In the genomic region with DNA sequence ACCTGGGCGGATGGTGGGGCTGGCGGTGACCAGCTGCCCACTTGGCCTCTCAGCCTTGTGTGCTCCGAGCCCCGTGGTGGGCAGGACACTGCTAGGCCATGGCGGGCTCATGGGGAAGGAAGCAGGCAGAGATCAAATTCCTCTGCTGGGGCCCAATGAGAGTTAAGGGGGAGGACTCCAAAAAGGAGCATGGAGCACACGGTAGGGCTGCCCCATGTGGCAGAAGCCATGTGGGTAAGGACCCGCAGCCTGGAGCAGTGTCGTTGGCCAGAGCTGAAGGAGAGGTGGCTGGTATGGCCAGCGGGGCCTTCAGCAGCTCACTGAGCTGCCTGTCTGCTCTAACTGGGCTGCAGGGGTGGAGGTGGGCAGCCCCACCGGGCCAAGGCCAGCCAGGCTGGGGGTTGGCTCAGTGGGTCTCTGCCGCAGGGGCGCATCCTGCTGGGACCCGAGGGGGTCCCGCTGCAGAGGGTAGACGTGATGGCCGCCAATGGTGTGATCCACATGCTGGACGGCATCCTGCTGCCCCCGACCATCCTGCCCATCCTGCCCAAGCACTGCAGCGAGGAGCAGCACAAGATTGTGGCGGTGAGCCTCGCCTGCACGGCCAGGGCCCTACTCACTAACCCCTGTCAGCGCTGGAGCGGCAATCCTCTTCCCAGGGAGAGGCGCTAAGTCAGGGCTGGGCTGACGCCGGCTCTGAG, we compare ENCODE assay signal across 17 cellular contexts. TPM values are rescaled to one million over a fixed set of nuclear protein-coding genes. Genes with fewer than 3 reads are reported as not detected.
"Had no signal": no experiment of that assay in that cellular context is flagged by ENCODE, and none has a peak within 500 bp of the region (broad histone marks: within the 10 kb centered on the region; RNA-seq: fewer than 3 reads in every experiment).

No MANE protein-coding gene starts in this region.

- ATAC-seq: foreskin keratinocyte; left lobe of liver; lower lobe of right lung; naive thymus-derived CD4-positive, alpha-beta T cell; stimulated activated naive B cell treated with anti-CD40 and anti-IgM and Interleukin-4, amounts not matched to agents 10 μg/mL and 1 μg/mL and 100 μg/mL, for 72 hours had no signal

- DNase-seq: activated CD4-positive, alpha-beta T cell treated with anti-CD3 and anti-CD28 coated beads for 1 hour; activated T-cell treated with anti-CD3 and anti-CD28 coated beads, Interleukin-2, amount 50 U/mL, for 1 hour; adrenal gland; central memory CD4-positive, alpha-beta T cell; effector memory CD4-positive, alpha-beta T cell; foreskin keratinocyte; lower lobe of right lung; naive thymus-derived CD4-positive, alpha-beta T cell; retina; stimulated activated CD4-positive, alpha-beta T cell treated with anti-CD3 and anti-CD28 coated beads, Interleukin-2, amount 100 ng/mL, for 48 hours; stimulated activated CD8-positive, alpha-beta memory T cell treated with anti-CD3 and anti-CD28 coated beads, Interleukin-4, amount 100 ng/mL, for 48 hours; stimulated activated naive B cell treated with anti-CD40 and anti-IgM and Interleukin-4, amounts not matched to agents 10 μg/mL and 1 μg/mL and 100 μg/mL, for 72 hours; T-helper 9 cell had no signal

- H3K4me1 ChIP-seq: adrenal gland, foreskin keratinocyte, lower lobe of right lung had no signal

- H3K4me3 ChIP-seq: adrenal gland, lower lobe of right lung had no signal

- H3K27me3 ChIP-seq: adrenal gland, foreskin keratinocyte had no signal

- FAIRE-seq: astrocyte had no signal

- H3K27ac ChIP-seq: adrenal gland, foreskin keratinocyte, lower lobe of right lung had no signal

- H3K9me3 ChIP-seq: adrenal gland, lower lobe of right lung had no signal

RNA-seq across cellular contexts. Expression of a gene that starts 11.3 kb away (rescaled TPM):
- total RNA-seq: foreskin keratinocyte had no signal
- polyA plus RNA-seq: naive thymus-derived CD4-positive, alpha-beta T cell had no signal

RNA-seq across cellular contexts. Expression of a gene that starts 52.6 kb away (rescaled TPM):
- total RNA-seq: foreskin keratinocyte, glomerular endothelial cell, neural crest cell had no signal
